ENCODE assay signal across 8 cellular contexts in genomic region chrX:118346258-118347094, GRCh38. TPM values are rescaled to one million over a fixed set of nuclear protein-coding genes. Genes with fewer than 3 reads are reported as not detected.
DNase-seq lines count a peak whose midpoint lies in the region; ATAC-seq and TF ChIP-seq lines count a peak whose summit lies in the region.

No MANE protein-coding gene starts in this region.

- peaks cover 40% of the 10 kb centered on the region for H3K4me1 Mint-ChIP-seq in activated naive CD4-positive, alpha-beta T cell treated with anti-CD3 and anti-CD28 coated beads, Interleukin-2, amount 50 U/mL, for 24 hours

- H3K27me3 ChIP-seq in RWPE2 (ENCODE audit: insufficient read depth, poor library complexity, severe bottlenecking): no peaks in the 10 kb centered on the region
- no peaks in the 10 kb centered on the region for H3K27me3 ChIP-seq in heart right ventricle
- H3K27me3 ChIP-seq in rectal smooth muscle tissue (ENCODE audit: control insufficient read depth, insufficient read depth, low read length): no peaks in the 10 kb centered on the region

- H3K9me3 ChIP-seq in RWPE2 (ENCODE audit: severe bottlenecking): no peaks in the 10 kb centered on the region
- no peaks in the 10 kb centered on the region for H3K9me3 ChIP-seq in heart right ventricle

- H3K4me3 ChIP-seq in RWPE2 (ENCODE audit: severe bottlenecking): peak overlapping the region; percentile 67
- peak overlapping the region; percentile 53 to 88 (median 76) for H3K4me3 ChIP-seq in heart right ventricle
- H3K4me3 ChIP-seq in rectal smooth muscle tissue (ENCODE audit: low read length): peak overlapping the region; percentile 71

- H3K4me3 Mint-ChIP-seq in activated naive CD4-positive, alpha-beta T cell treated with anti-CD3 and anti-CD28 coated beads, Interleukin-2, amount 50 U/mL, for 24 hours: peak overlapping the region; percentile 99

- DNase-seq in AG09319 (ENCODE audit: extremely low read depth, low read depth): no peak
- peak; percentile 34 for DNase-seq in RWPE2 (ENCODE audit: low spot score)
- peak; percentile 35 to 45 for DNase-seq in heart right ventricle
- no peak for DNase-seq in DMS114 treated with DMSO at 0.1 percent for 48 hours (lab: John Stamatoyannopoulos, UW; ENCODE audit: unreplicated experiment)

- WGBS in heart right ventricle, 2 donors: 0% methylated on average over 39 to 51 of the region's 51 CpGs

- no peaks in the 10 kb centered on the region for H3K36me3 Mint-ChIP-seq in activated naive CD4-positive, alpha-beta T cell treated with anti-CD3 and anti-CD28 coated beads, Interleukin-2, amount 50 U/mL, for 24 hours

- ATAC-seq in GM19043 (IDR thresholded peaks at IDR 0.05; ENCODE audit: low read depth, unreplicated experiment) (peak; percentile 19), HG03439 (IDR thresholded peaks at IDR 0.05; ENCODE audit: unreplicated experiment) (peak; percentile 23), RWPE2 (ENCODE audit: low read depth) (peak; percentile 11; the same call in 2 of the 3 replicates), heart right ventricle (peak; percentile 19 to 65 (median 55))

- no peaks in the 10 kb centered on the region for H3K9me3 Mint-ChIP-seq in activated naive CD4-positive, alpha-beta T cell treated with anti-CD3 and anti-CD28 coated beads, Interleukin-2, amount 50 U/mL, for 24 hours

- H3K4me1 ChIP-seq in RWPE2 (ENCODE audit: insufficient read depth, poor library complexity, severe bottlenecking) (peaks cover 16% of the 10 kb centered on the region), heart right ventricle (peaks cover 0 to 42% (median 12%) of the 10 kb centered on the region in 9 donors), rectal smooth muscle tissue (ENCODE audit: control insufficient read depth, insufficient read depth, low read length) (no peaks in the 10 kb centered on the region)

- peak overlapping the region; percentile 84 for H3K27ac ChIP-seq in RWPE2 (ENCODE audit: poor library complexity, severe bottlenecking)
- H3K27ac ChIP-seq in heart right ventricle: peak overlapping the region; percentile 80 to 95 (median 93)
- H3K27ac ChIP-seq in rectal smooth muscle tissue (ENCODE audit: low read depth, low read length): peak overlapping the region; percentile 89

- peak overlapping the region; percentile 29 for H3K9ac ChIP-seq in rectal smooth muscle tissue (ENCODE audit: low read length)

- H3K27me3 Mint-ChIP-seq in activated naive CD4-positive, alpha-beta T cell treated with anti-CD3 and anti-CD28 coated beads, Interleukin-2, amount 50 U/mL, for 24 hours: no peaks in the 10 kb centered on the region

- intact Hi-C loops in heart right ventricle (cut with DNase I): no loop called here

- peak overlapping the region; percentile 99 for H3K27ac Mint-ChIP-seq in activated naive CD4-positive, alpha-beta T cell treated with anti-CD3 and anti-CD28 coated beads, Interleukin-2, amount 50 U/mL, for 24 hours

- H3K36me3 ChIP-seq in RWPE2 (ENCODE audit: low read depth) (no peaks in the 10 kb centered on the region), heart right ventricle (no peaks in the 10 kb centered on the region), rectal smooth muscle tissue (ENCODE audit: control insufficient read depth, insufficient read depth, low read length) (no peaks in the 10 kb centered on the region)

- TF ChIP-seq CTCF in AG09319 (IDR thresholded peaks at IDR 0.05; ENCODE audit: low read depth, low read length): peak; percentile 1; the same call in 1 of the 2 replicates
- peak; percentile 16 for TF ChIP-seq CTCF in RWPE2 (IDR thresholded peaks at IDR 0.05; ENCODE audit: poor library complexity, severe bottlenecking)
- TF ChIP-seq CTCF in heart right ventricle (IDR thresholded peaks at IDR 0.05): peak in 2 of 9 donors; percentile 16 to 23

RNA-seq across cellular contexts. Expression of gene WDR44, which starts 0.6 kb away (rescaled TPM):
- total RNA-seq in heart right ventricle: 10 to 100 TPM; 11.1 to 15.7 (median 14.6) TPM
- 1 to 10 TPM; 3.8 to 4.2 TPM for polyA plus RNA-seq in heart right ventricle

Comparison
In these comparisons a context has a peak if more than half of its experiments do, and no peak if none do; other contexts are left out.
1. DNase-seq: peak in RWPE2 (single experiment) and heart right ventricle (2 of 2); none in AG09319 (single experiment) and DMS114 treated with DMSO at 0.1 percent for 48 hours (single experiment).
2. Peak in every context shown above with its lines, with median percentiles within 50 percentile points of each other: ATAC-seq, H3K27ac ChIP-seq and H3K4me3 ChIP-seq.